In genomic region chr20:44788706-44789456, GRCh38 we compare ENCODE assay signal across 1 cellular context.
TF ChIP-seq lines count a peak whose summit lies in the region.

No MANE protein-coding gene starts in this region.

TF ChIP-seq in K562, 482 proteins besides CTCF, POLR2A, EP300 and RAD21:
- TF ChIP-seq PRDM10 (IDR thresholded peaks at IDR 0.05; ENCODE audit: partially characterized antibody), result peak; percentile 87
- TF ChIP-seq DLX4 (CRISPR knock-in tag; IDR thresholded peaks at IDR 0.05), result no peak
